1 cellular context compared by ENCODE assay signal in the genomic region with DNA sequence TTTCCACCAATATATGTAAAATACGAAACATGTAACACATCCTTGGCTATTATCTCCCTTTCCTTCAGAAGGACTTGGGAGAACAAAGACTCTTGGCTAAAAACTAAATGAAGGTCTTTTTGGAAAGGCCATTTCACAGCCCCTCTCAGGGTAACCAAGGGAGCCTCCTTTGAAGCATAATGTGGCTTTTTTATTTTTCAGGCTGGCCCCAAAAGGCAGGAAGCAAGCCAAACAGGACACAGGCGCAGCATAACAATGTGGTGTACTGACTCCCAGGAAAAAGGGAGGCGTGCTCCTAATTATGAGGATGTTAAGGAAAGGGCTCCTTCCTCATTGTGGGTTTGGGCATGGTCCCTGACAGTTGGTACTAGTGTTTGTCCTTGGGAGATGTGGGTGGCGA.
TF ChIP-seq lines count a peak whose summit lies in the region.

No MANE protein-coding gene starts in this region.

TF ChIP-seq in GM23338, 12 proteins besides CTCF, POLR2A, EP300 and RAD21 (continued from another document):
- TF ChIP-seq, protein P1, sequence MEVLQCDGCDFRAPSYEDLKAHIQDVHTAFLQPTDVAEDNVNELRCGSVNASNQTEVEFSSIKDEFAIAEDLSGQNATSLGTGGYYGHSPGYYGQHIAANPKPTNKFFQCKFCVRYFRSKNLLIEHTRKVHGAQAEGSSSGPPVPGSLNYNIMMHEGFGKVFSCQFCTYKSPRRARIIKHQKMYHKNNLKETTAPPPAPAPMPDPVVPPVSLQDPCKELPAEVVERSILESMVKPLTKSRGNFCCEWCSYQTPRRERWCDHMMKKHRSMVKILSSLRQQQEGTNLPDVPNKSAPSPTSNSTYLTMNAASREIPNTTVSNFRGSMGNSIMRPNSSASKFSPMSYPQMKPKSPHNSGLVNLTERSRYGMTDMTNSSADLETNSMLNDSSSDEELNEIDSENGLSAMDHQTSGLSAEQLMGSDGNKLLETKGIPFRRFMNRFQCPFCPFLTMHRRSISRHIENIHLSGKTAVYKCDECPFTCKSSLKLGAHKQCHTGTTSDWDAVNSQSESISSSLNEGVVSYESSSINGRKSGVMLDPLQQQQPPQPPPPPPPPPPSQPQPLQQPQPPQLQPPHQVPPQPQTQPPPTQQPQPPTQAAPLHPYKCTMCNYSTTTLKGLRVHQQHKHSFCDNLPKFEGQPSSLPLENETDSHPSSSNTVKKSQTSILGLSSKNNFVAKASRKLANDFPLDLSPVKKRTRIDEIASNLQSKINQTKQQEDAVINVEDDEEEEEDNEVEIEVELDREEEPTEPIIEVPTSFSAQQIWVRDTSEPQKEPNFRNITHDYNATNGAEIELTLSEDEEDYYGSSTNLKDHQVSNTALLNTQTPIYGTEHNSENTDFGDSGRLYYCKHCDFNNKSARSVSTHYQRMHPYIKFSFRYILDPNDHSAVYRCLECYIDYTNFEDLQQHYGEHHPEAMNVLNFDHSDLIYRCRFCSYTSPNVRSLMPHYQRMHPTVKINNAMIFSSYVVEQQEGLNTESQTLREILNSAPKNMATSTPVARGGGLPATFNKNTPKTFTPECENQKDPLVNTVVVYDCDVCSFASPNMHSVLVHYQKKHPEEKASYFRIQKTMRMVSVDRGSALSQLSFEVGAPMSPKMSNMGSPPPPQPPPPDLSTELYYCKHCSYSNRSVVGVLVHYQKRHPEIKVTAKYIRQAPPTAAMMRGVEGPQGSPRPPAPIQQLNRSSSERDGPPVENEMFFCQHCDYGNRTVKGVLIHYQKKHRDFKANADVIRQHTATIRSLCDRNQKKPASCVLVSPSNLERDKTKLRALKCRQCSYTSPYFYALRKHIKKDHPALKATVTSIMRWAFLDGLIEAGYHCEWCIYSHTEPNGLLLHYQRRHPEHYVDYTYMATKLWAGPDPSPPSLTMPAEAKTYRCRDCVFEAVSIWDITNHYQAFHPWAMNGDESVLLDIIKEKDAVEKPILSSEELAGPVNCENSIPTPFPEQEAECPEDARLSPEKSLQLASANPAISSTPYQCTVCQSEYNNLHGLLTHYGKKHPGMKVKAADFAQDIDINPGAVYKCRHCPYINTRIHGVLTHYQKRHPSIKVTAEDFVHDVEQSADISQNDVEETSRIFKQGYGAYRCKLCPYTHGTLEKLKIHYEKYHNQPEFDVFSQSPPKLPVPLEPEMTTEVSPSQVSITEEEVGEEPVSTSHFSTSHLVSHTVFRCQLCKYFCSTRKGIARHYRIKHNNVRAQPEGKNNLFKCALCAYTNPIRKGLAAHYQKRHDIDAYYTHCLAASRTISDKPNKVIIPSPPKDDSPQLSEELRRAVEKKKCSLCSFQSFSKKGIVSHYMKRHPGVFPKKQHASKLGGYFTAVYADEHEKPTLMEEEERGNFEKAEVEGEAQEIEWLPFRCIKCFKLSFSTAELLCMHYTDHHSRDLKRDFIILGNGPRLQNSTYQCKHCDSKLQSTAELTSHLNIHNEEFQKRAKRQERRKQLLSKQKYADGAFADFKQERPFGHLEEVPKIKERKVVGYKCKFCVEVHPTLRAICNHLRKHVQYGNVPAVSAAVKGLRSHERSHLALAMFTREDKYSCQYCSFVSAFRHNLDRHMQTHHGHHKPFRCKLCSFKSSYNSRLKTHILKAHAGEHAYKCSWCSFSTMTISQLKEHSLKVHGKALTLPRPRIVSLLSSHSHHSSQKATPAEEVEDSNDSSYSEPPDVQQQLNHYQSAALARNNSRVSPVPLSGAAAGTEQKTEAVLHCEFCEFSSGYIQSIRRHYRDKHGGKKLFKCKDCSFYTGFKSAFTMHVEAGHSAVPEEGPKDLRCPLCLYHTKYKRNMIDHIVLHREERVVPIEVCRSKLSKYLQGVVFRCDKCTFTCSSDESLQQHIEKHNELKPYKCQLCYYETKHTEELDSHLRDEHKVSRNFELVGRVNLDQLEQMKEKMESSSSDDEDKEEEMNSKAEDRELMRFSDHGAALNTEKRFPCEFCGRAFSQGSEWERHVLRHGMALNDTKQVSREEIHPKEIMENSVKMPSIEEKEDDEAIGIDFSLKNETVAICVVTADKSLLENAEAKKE (CRISPR knock-in tag; IDR thresholded peaks at IDR 0.05), result no peak
- TF ChIP-seq, protein P2, sequence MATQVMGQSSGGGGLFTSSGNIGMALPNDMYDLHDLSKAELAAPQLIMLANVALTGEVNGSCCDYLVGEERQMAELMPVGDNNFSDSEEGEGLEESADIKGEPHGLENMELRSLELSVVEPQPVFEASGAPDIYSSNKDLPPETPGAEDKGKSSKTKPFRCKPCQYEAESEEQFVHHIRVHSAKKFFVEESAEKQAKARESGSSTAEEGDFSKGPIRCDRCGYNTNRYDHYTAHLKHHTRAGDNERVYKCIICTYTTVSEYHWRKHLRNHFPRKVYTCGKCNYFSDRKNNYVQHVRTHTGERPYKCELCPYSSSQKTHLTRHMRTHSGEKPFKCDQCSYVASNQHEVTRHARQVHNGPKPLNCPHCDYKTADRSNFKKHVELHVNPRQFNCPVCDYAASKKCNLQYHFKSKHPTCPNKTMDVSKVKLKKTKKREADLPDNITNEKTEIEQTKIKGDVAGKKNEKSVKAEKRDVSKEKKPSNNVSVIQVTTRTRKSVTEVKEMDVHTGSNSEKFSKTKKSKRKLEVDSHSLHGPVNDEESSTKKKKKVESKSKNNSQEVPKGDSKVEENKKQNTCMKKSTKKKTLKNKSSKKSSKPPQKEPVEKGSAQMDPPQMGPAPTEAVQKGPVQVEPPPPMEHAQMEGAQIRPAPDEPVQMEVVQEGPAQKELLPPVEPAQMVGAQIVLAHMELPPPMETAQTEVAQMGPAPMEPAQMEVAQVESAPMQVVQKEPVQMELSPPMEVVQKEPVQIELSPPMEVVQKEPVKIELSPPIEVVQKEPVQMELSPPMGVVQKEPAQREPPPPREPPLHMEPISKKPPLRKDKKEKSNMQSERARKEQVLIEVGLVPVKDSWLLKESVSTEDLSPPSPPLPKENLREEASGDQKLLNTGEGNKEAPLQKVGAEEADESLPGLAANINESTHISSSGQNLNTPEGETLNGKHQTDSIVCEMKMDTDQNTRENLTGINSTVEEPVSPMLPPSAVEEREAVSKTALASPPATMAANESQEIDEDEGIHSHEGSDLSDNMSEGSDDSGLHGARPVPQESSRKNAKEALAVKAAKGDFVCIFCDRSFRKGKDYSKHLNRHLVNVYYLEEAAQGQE (IDR thresholded peaks at IDR 0.05; ENCODE audit: unreplicated experiment), result no peak
- TF ChIP-seq POLR2AphosphoS5 (IDR thresholded peaks at IDR 0.05; ENCODE audit: low read depth), result no peak
- TF ChIP-seq ZNF114 (CRISPR knock-in tag; IDR thresholded peaks at IDR 0.05), result no peak
- TF ChIP-seq EZH2phosphoT487 (IDR thresholded peaks at IDR 0.05; ENCODE audit: unreplicated experiment), result no peak
- TF ChIP-seq STAT1 (IDR thresholded peaks at IDR 0.05; ENCODE audit: unreplicated experiment), result no peak
